8 cellular contexts compared by ENCODE assay signal in the genomic region with DNA sequence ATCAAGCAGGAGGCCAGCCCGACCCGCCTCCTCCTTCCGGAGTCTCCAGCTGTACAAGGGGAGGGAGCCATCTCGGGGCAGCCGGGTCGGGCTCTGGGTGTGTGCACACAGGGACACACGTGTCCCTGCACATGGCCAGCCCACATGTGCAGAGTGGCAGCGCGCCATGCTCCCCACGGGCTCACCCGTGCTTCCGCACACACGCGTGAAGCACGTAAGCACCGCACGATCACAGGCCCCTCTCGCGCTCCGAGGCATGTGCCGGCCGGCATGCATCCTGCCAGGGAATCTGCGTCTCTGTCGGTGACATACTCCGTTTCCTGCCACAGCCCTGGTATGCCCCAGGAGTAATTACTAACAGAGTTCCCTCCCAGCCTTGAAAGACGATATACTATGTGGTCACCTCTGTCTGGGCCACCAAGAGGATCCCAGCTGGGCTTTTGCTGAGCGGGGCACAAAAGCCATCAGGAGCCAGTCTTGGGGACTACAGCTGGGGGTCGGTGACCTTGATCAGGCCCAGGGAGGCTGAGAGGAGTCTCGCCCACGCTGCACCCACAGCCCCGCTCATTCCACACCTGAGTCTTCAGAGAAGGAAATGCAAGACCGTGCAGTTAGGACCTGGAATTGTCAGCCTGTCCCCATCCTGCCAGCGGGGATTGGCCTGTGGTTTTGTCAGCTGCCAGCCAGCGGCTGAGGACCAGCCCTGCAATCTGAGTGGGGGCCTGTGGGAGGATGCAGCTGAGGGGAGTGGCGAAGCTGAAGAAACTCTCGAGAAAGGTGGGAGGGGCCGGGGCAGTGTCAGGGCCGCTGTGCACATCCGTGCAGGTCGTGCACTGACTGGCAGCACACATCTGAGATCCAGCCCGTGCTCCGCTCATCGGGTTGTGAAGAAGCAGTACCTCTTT. TPM values are rescaled to one million over a fixed set of nuclear protein-coding genes. Genes with fewer than 3 reads are reported as not detected.
DNase-seq lines count a peak whose midpoint lies in the region; ATAC-seq and TF ChIP-seq lines count a peak whose summit lies in the region.

No MANE protein-coding gene starts in this region.

- TF ChIP-seq CTCF in WERI-Rb-1 (IDR thresholded peaks at IDR 0.05; ENCODE audit: low read depth, low read length) (no peak), chondrocyte (IDR thresholded peaks at IDR 0.05) (peak; percentile 16)

- peak; percentile 60 for ATAC-seq in GM18907 (IDR thresholded peaks at IDR 0.05; ENCODE audit: unreplicated experiment)
- ATAC-seq in natural killer cell treated with Interleukin-12 subunit alpha and Interleukin-12 subunit beta and Interleukin-15 and Interleukin-18, amount 100 ng/mL, for 72 hours: peak; percentile 76 to 83
- no peak for ATAC-seq in GM18870 (IDR thresholded peaks at IDR 0.05; ENCODE audit: unreplicated experiment)

- no peaks in the 10 kb centered on the region for H3K27me3 Mint-ChIP-seq in chondrocyte (ENCODE audit: low read depth)
- no peaks in the 10 kb centered on the region for H3K27me3 Mint-ChIP-seq in natural killer cell treated with Interleukin-12 subunit alpha and Interleukin-12 subunit beta and Interleukin-15 and Interleukin-18, amount 100 ng/mL, for 72 hours

- H3K9me3 Mint-ChIP-seq in chondrocyte (ENCODE audit: low read depth): no peaks in the 10 kb centered on the region
- H3K9me3 Mint-ChIP-seq in natural killer cell treated with Interleukin-12 subunit alpha and Interleukin-12 subunit beta and Interleukin-15 and Interleukin-18, amount 100 ng/mL, for 72 hours: no peaks in the 10 kb centered on the region

- H3K36me3 ChIP-seq in WERI-Rb-1: no peaks in the 10 kb centered on the region

- DNase-seq in Kasumi-1 (lab: John Stamatoyannopoulos, UW) (peak; percentile 12 to 19), WERI-Rb-1 (peak; percentile 53), chondrocyte (ENCODE audit: low spot score) (no peak), GOT3 (lab: John Stamatoyannopoulos, UW) (no peak), superior temporal gyrus (ENCODE audit: extremely low spot score) (no peak)
- DNase-seq in natural killer cell treated with Interleukin-12 subunit alpha and Interleukin-12 subunit beta and Interleukin-15 and Interleukin-18, amount 100 ng/mL, for 72 hours (ENCODE audit: low spot score): peak; percentile 83

- H3K9me3 ChIP-seq in WERI-Rb-1 (ENCODE audit: severe bottlenecking): no peaks in the 10 kb centered on the region

- H3K27ac ChIP-seq in WERI-Rb-1: peak overlapping the region; percentile 59

- H3K4me3 ChIP-seq in WERI-Rb-1 (ENCODE audit: low read depth, low read length): no peak overlapping the region

- no peaks in the 10 kb centered on the region for H3K36me3 Mint-ChIP-seq in chondrocyte (ENCODE audit: low read depth)
- H3K36me3 Mint-ChIP-seq in natural killer cell treated with Interleukin-12 subunit alpha and Interleukin-12 subunit beta and Interleukin-15 and Interleukin-18, amount 100 ng/mL, for 72 hours: no peaks in the 10 kb centered on the region

- H3K4me3 Mint-ChIP-seq in chondrocyte (ENCODE audit: unreplicated experiment): peak overlapping the region; percentile 22
- H3K4me3 Mint-ChIP-seq in natural killer cell treated with Interleukin-12 subunit alpha and Interleukin-12 subunit beta and Interleukin-15 and Interleukin-18, amount 100 ng/mL, for 72 hours: peak overlapping the region; percentile 63

- no peaks in the 10 kb centered on the region for H3K27me3 ChIP-seq in WERI-Rb-1 (ENCODE audit: insufficient read depth, low read depth, severe bottlenecking)

- H3K27ac Mint-ChIP-seq in chondrocyte (ENCODE audit: unreplicated experiment): peak overlapping the region; percentile 79
- H3K27ac Mint-ChIP-seq in natural killer cell treated with Interleukin-12 subunit alpha and Interleukin-12 subunit beta and Interleukin-15 and Interleukin-18, amount 100 ng/mL, for 72 hours: peak overlapping the region; percentile 57 to 77

- H3K4me1 Mint-ChIP-seq in chondrocyte (ENCODE audit: low read depth): peaks cover 22% of the 10 kb centered on the region
- peaks cover 25 to 35% of the 10 kb centered on the region in 2 donors for H3K4me1 Mint-ChIP-seq in natural killer cell treated with Interleukin-12 subunit alpha and Interleukin-12 subunit beta and Interleukin-15 and Interleukin-18, amount 100 ng/mL, for 72 hours (ENCODE audit: low read depth in 2 of 2)

RNA-seq across cellular contexts. Expression of a gene that starts 11.0 kb away (rescaled TPM):
- 36.7 to 39.9 TPM (median 39.9 TPM) in 3 replicates for total RNA-seq in chondrocyte
- 100 to 1,000 TPM in 1 of 2 donors, 10 to 100 TPM in 1; 89.8 to 153 TPM for total RNA-seq in natural killer cell treated with Interleukin-12 subunit alpha and Interleukin-12 subunit beta and Interleukin-15 and Interleukin-18, amount 100 ng/mL, for 72 hours

RNA-seq across cellular contexts. Expression of a gene that starts 32.4 kb away (rescaled TPM):
- not detected in 3 replicates for total RNA-seq in chondrocyte
- not detected for total RNA-seq in natural killer cell treated with Interleukin-12 subunit alpha and Interleukin-12 subunit beta and Interleukin-15 and Interleukin-18, amount 100 ng/mL, for 72 hours

RNA-seq across cellular contexts. Expression of a gene that starts 46.7 kb away (rescaled TPM):
- 19.6 to 30.6 TPM (median 21.0 TPM) in 3 replicates for total RNA-seq in chondrocyte
- 10 to 100 TPM; 27.0 to 61.4 TPM for total RNA-seq in natural killer cell treated with Interleukin-12 subunit alpha and Interleukin-12 subunit beta and Interleukin-15 and Interleukin-18, amount 100 ng/mL, for 72 hours

RNA-seq across cellular contexts. Expression of a gene that starts 50.2 kb away (rescaled TPM):
- total RNA-seq in chondrocyte: 9.3 to 20.2 TPM (median 10.0 TPM) in 3 replicates
- total RNA-seq in natural killer cell treated with Interleukin-12 subunit alpha and Interleukin-12 subunit beta and Interleukin-15 and Interleukin-18, amount 100 ng/mL, for 72 hours: 10 to 100 TPM; 11.6 to 17.7 TPM

Comparison
In these comparisons a context has a peak if more than half of its experiments do, and no peak if none do; other contexts are left out.
1. DNase-seq: peak in Kasumi-1 (2 of 2), WERI-Rb-1 (single experiment) and natural killer cell treated with Interleukin-12 subunit alpha and Interleukin-12 subunit beta and Interleukin-15 and Interleukin-18, amount 100 ng/mL, for 72 hours (single experiment); none in chondrocyte (single experiment), GOT3 (single experiment) and superior temporal gyrus (single experiment).